8 cellular contexts compared by ENCODE assay signal in the genomic region with DNA sequence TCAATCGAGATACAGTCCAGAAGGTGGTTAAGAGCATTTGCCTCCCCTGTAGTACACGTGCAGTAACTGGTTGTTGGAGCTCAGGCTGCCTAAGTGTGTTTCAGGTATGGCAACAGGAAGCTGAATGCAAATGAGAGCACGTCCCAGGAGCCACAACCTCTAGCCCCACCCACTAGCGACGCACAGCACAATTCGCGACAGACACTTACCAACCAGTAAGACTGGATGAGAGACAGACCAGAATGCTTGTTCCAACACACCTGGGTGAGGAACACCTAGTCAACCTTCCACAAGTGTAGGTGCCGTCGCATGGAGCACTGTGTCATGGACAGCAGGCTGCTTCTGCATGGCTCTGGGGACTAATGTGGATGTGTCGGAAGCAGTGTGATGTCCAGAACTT. TPM values are rescaled to one million over a fixed set of nuclear protein-coding genes. Genes with fewer than 3 reads are reported as not detected.
DNase-seq lines count a peak whose midpoint lies in the region; ATAC-seq and TF ChIP-seq lines count a peak whose summit lies in the region.

No MANE protein-coding gene starts in this region.

- TF ChIP-seq CTCF in epithelial cell of esophagus (IDR thresholded peaks at IDR 0.05; ENCODE audit: insufficient read depth, low read depth, low read length, missing control alignments), result no peak

- no peak overlapping the region for H3K4me3 ChIP-seq in epithelial cell of esophagus (ENCODE audit: low read length)

- H3K36me3 Mint-ChIP-seq in activated CD4-positive, alpha-beta T cell treated with anti-CD3 and anti-CD28 coated beads, Interleukin-2, amount 10 ng/mL, durations not matched to agents 24 days and 14 days (ENCODE audit: low read depth), result peaks cover 7% of the 10 kb centered on the region

- intact Hi-C loops in activated CD4-positive, alpha-beta T cell treated with anti-CD3 and anti-CD28 coated beads, Interleukin-2, amount 10 ng/mL, durations not matched to agents 24 days and 14 days (cut with micrococcal nuclease), result no loop called here

- ATAC-seq in SK-N-SH treated with all-trans-retinoic acid at 6 μM for 48 hours (no peak), GM21526 (IDR thresholded peaks at IDR 0.05; ENCODE audit: low FRiP score, unreplicated experiment) (no peak)

- DNase-seq in DMS53 (lab: John Stamatoyannopoulos, UW) (peak; percentile 53), DMS53 treated with DMSO at 0.1 percent for 48 hours (lab: John Stamatoyannopoulos, UW; ENCODE audit: unreplicated experiment) (no peak), epithelial cell of esophagus (ENCODE audit: low read depth) (peak; percentile 42), kidney glomerular epithelial cell (lab: John Stamatoyannopoulos, UW) (no peak)
- DNase-seq in activated CD4-positive, alpha-beta T cell treated with anti-CD3 and anti-CD28 coated beads, Interleukin-2, amount 10 ng/mL, durations not matched to agents 24 days and 14 days, result peak; percentile 90
- DNase-seq in stimulated activated naive CD4-positive, alpha-beta T cell (lab: John Stamatoyannopoulos, UW), result peak; percentile 36 to 79 (median 58)

- peak overlapping the region; percentile 80 for H3K27ac Mint-ChIP-seq in activated CD4-positive, alpha-beta T cell treated with anti-CD3 and anti-CD28 coated beads, Interleukin-2, amount 10 ng/mL, durations not matched to agents 24 days and 14 days

- peak overlapping the region; percentile 69 for H3K4me3 Mint-ChIP-seq in activated CD4-positive, alpha-beta T cell treated with anti-CD3 and anti-CD28 coated beads, Interleukin-2, amount 10 ng/mL, durations not matched to agents 24 days and 14 days

- no peaks in the 10 kb centered on the region for H3K9me3 Mint-ChIP-seq in activated CD4-positive, alpha-beta T cell treated with anti-CD3 and anti-CD28 coated beads, Interleukin-2, amount 10 ng/mL, durations not matched to agents 24 days and 14 days

- peaks cover 45% of the 10 kb centered on the region for H3K4me1 Mint-ChIP-seq in activated CD4-positive, alpha-beta T cell treated with anti-CD3 and anti-CD28 coated beads, Interleukin-2, amount 10 ng/mL, durations not matched to agents 24 days and 14 days

- no peaks in the 10 kb centered on the region for H3K27me3 Mint-ChIP-seq in activated CD4-positive, alpha-beta T cell treated with anti-CD3 and anti-CD28 coated beads, Interleukin-2, amount 10 ng/mL, durations not matched to agents 24 days and 14 days

TF ChIP-seq in SK-N-SH treated with all-trans-retinoic acid at 6 μM for 48 hours, 23 proteins besides CTCF, POLR2A, EP300 and RAD21:
- TF ChIP-seq ISL1 (CRISPR knock-in tag; IDR thresholded peaks at IDR 0.05), result no peak

RNA-seq across cellular contexts. Expression of a gene that starts 7.2 kb away (rescaled TPM):
- 76.1 and 79.9 TPM in 2 replicates for total RNA-seq in activated CD4-positive, alpha-beta T cell treated with anti-CD3 and anti-CD28 coated beads, Interleukin-2, amount 10 ng/mL, durations not matched to agents 24 days and 14 days

RNA-seq across cellular contexts. Expression of a gene that starts 54.3 kb away (rescaled TPM):
- 81.3 and 83.8 TPM in 2 replicates for total RNA-seq in activated CD4-positive, alpha-beta T cell treated with anti-CD3 and anti-CD28 coated beads, Interleukin-2, amount 10 ng/mL, durations not matched to agents 24 days and 14 days

Comparison
In these comparisons a context has a peak if more than half of its experiments do, and no peak if none do; other contexts are left out.
1. DNase-seq: peak in DMS53 (single experiment), activated CD4-positive, alpha-beta T cell treated with anti-CD3 and anti-CD28 coated beads, Interleukin-2, amount 10 ng/mL, durations not matched to agents 24 days and 14 days (single experiment), epithelial cell of esophagus (single experiment) and stimulated activated naive CD4-positive, alpha-beta T cell (6 of 6); none in DMS53 treated with DMSO at 0.1 percent for 48 hours (single experiment) and kidney glomerular epithelial cell (single experiment).